In genomic region chr2:211408485-211408884, GRCh38 we compare ENCODE assay signal across 14 cellular contexts.
DNase-seq lines count a peak whose midpoint lies in the region; ATAC-seq and TF ChIP-seq lines count a peak whose summit lies in the region.
"Had no signal": no experiment of that assay in that cellular context is flagged by ENCODE, and none has a peak within 500 bp of the region (broad histone marks: within the 10 kb centered on the region; RNA-seq: fewer than 3 reads in every experiment).

No MANE protein-coding gene starts in this region.

- no peaks in the 10 kb centered on the region; the same call in 1 of the 2 replicates for H3K9me3 ChIP-seq in Panc1 (ENCODE audit: control insufficient read depth, insufficient read depth, low read depth, low read length)
- H3K9me3 ChIP-seq: uterus had no signal

- H3K36me3 ChIP-seq in Panc1 (ENCODE audit: control insufficient read depth, insufficient read depth, low read length), result no peaks in the 10 kb centered on the region; the same call in 1 of the 2 replicates
- H3K36me3 ChIP-seq: uterus had no signal

- H3K27ac ChIP-seq in Panc1 (ENCODE audit: low read length), result peak overlapping the region; percentile 42
- H3K27ac ChIP-seq: uterus had no signal

- POLR2A ChIA-PET in Panc1 (lab: Charles Lee), result no interaction called here
- POLR2A ChIA-PET in activated CD4-positive, alpha-beta memory T cell treated with anti-CD3 and anti-CD28 coated beads for 36 hours (lab: Charles Lee), result no interaction called here

- H3K9me3 Mint-ChIP-seq in activated CD4-positive, alpha-beta memory T cell treated with anti-CD3 and anti-CD28 coated beads for 36 hours, result peaks cover 3% of the 10 kb centered on the region
- H3K9me3 Mint-ChIP-seq: activated CD4-positive, alpha-beta T cell treated with anti-CD3 and anti-CD28 coated beads, Interleukin-2, amount 10 ng/mL, durations not matched to agents 24 days and 14 days; activated naive CD4-positive, alpha-beta T cell treated with anti-CD3 and anti-CD28 coated beads, Interleukin-2, amount 50 U/mL, for 24 hours had no signal

- intact Hi-C loops in Panc1 (cut with micrococcal nuclease; ENCODE audit: unreplicated experiment), result no loop called here
- intact Hi-C loops in activated CD4-positive, alpha-beta memory T cell treated with anti-CD3 and anti-CD28 coated beads for 36 hours (cut with micrococcal nuclease), result no loop called here

- CTCF ChIA-PET in Panc1 (lab: Charles Lee), result no interaction called here
- CTCF ChIA-PET in activated CD4-positive, alpha-beta memory T cell treated with anti-CD3 and anti-CD28 coated beads for 36 hours (lab: Charles Lee), result no interaction called here

- peak; percentile 51 for DNase-seq in NCI-H510A treated with DMSO at 0.1 percent for 48 hours (lab: John Stamatoyannopoulos, UW)
- DNase-seq in NCI-H510A (lab: John Stamatoyannopoulos, UW), result no peak
- DNase-seq in Panc1 (ENCODE audit: low read depth, low spot score), result peak; percentile 28
- DNase-seq in iris pigment epithelial cell (ENCODE audit: low read depth), result peak; percentile 33
- peak; percentile 80 for DNase-seq in retinal pigment epithelial cell (ENCODE audit: low read depth)
- no peak for DNase-seq in activated CD4-positive, alpha-beta memory T cell treated with anti-CD3 and anti-CD28 coated beads for 36 hours
- no peak for DNase-seq in activated CD4-positive, alpha-beta T cell treated with anti-CD3 and anti-CD28 coated beads, Interleukin-2, amount 50 U/mL, for 4 hours
- no peak for DNase-seq in T-helper 2 cell
- DNase-seq: activated CD4-positive, alpha-beta T cell treated with anti-CD3 and anti-CD28 coated beads, Interleukin-2, amount 10 ng/mL, durations not matched to agents 24 days and 14 days; kidney; NCI-H446; right cardiac atrium; uterus had no signal

- TF ChIP-seq CTCF in Panc1 (IDR thresholded peaks at IDR 0.05), result no peak
- no peak for TF ChIP-seq CTCF in retinal pigment epithelial cell (conservative IDR thresholded peaks at IDR 0.05; ENCODE audit: low read depth, low read length)

- H3K4me1 Mint-ChIP-seq in activated CD4-positive, alpha-beta memory T cell treated with anti-CD3 and anti-CD28 coated beads for 36 hours (ENCODE audit: low read depth), result no peaks in the 10 kb centered on the region
- H3K4me1 Mint-ChIP-seq: activated CD4-positive, alpha-beta T cell treated with anti-CD3 and anti-CD28 coated beads, Interleukin-2, amount 10 ng/mL, durations not matched to agents 24 days and 14 days; activated naive CD4-positive, alpha-beta T cell treated with anti-CD3 and anti-CD28 coated beads, Interleukin-2, amount 50 U/mL, for 24 hours had no signal

- H3K36me3 Mint-ChIP-seq in activated CD4-positive, alpha-beta memory T cell treated with anti-CD3 and anti-CD28 coated beads for 36 hours, result no peaks in the 10 kb centered on the region
- H3K36me3 Mint-ChIP-seq: activated naive CD4-positive, alpha-beta T cell treated with anti-CD3 and anti-CD28 coated beads, Interleukin-2, amount 50 U/mL, for 24 hours had no signal

- H3K4me3 Mint-ChIP-seq in activated CD4-positive, alpha-beta memory T cell treated with anti-CD3 and anti-CD28 coated beads for 36 hours, result no peak overlapping the region
- H3K4me3 Mint-ChIP-seq: activated CD4-positive, alpha-beta T cell treated with anti-CD3 and anti-CD28 coated beads, Interleukin-2, amount 10 ng/mL, durations not matched to agents 24 days and 14 days; activated naive CD4-positive, alpha-beta T cell treated with anti-CD3 and anti-CD28 coated beads, Interleukin-2, amount 50 U/mL, for 24 hours had no signal

- BruUV-seq in Panc1 (replicated peaks; lab: Mats Ljungman, UMichigan), result no TSS peak

- peak; percentile 97 for ATAC-seq in Panc1

- H3K4me1 ChIP-seq in Panc1 (ENCODE audit: control insufficient read depth, insufficient read depth, low read length), result peaks cover 3% of the 10 kb centered on the region
- H3K4me1 ChIP-seq: uterus had no signal

- H3K4me3 ChIP-seq in Panc1 (ENCODE audit: low read depth in 2 of 2, low read length in 2 of 2) (no peak overlapping the region), retinal pigment epithelial cell (ENCODE audit: low read length) (no peak overlapping the region)
- H3K4me3 ChIP-seq: uterus had no signal

- in situ Hi-C loops in Panc1 (cut with HindIII; ENCODE audit: low pct_unique_long_range_greater_than_20kb, low sequenced_read_pairs), result no loop called here

- no peak overlapping the region for H3K27ac Mint-ChIP-seq in activated CD4-positive, alpha-beta memory T cell treated with anti-CD3 and anti-CD28 coated beads for 36 hours
- H3K27ac Mint-ChIP-seq: activated CD4-positive, alpha-beta T cell treated with anti-CD3 and anti-CD28 coated beads, Interleukin-2, amount 10 ng/mL, durations not matched to agents 24 days and 14 days; activated naive CD4-positive, alpha-beta T cell treated with anti-CD3 and anti-CD28 coated beads, Interleukin-2, amount 50 U/mL, for 24 hours had no signal

- H3K27me3 ChIP-seq in Panc1 (ENCODE audit: control insufficient read depth, insufficient read depth, low read length), result no peaks in the 10 kb centered on the region
- H3K27me3 ChIP-seq: uterus had no signal

- H3K27me3 Mint-ChIP-seq in activated CD4-positive, alpha-beta memory T cell treated with anti-CD3 and anti-CD28 coated beads for 36 hours, result no peaks in the 10 kb centered on the region
- H3K27me3 Mint-ChIP-seq: activated CD4-positive, alpha-beta T cell treated with anti-CD3 and anti-CD28 coated beads, Interleukin-2, amount 10 ng/mL, durations not matched to agents 24 days and 14 days; activated naive CD4-positive, alpha-beta T cell treated with anti-CD3 and anti-CD28 coated beads, Interleukin-2, amount 50 U/mL, for 24 hours had no signal

Comparison
In these comparisons a context has a peak if more than half of its experiments do, and no peak if none do; other contexts are left out.
1. DNase-seq: peak in NCI-H510A treated with DMSO at 0.1 percent for 48 hours (single experiment), Panc1 (single experiment), iris pigment epithelial cell (single experiment) and retinal pigment epithelial cell (single experiment); none in NCI-H510A (single experiment), activated CD4-positive, alpha-beta memory T cell treated with anti-CD3 and anti-CD28 coated beads for 36 hours (single experiment), activated CD4-positive, alpha-beta T cell treated with anti-CD3 and anti-CD28 coated beads, Interleukin-2, amount 50 U/mL, for 4 hours (0 of 2) and T-helper 2 cell (0 of 5).